1 cellular context compared by ENCODE assay signal in the genomic region with DNA sequence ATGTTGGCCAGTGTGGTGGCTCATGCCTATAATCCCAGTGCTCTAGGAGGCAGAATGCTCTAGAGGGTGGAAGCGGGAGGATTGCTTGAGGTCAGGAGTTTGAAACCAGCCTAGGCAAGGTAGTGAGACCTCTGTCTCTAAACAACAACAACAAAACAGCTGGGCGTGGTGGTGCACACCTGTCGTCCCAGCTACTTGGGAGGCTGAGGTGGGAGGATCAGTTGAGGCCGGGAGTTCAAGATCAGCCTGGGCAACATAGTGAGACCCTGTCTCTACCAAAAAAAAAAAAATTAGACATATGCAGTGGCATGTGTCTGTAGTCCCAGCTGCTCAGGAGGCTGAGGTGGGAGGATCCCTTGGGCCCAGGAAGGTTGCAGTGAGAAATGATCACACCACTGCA.
TF ChIP-seq lines count a peak whose summit lies in the region.

No MANE protein-coding gene starts in this region.

TF ChIP-seq in K562, 482 proteins besides CTCF, POLR2A, EP300 and RAD21:
- peak; percentile 85 for TF ChIP-seq ZNF121 (CRISPR knock-in tag; conservative IDR thresholded peaks at IDR 0.05)
TF ChIP-seq in K562: peak in this region for 1; not testable (repeated sequence) for 481.
